In the genomic region with DNA sequence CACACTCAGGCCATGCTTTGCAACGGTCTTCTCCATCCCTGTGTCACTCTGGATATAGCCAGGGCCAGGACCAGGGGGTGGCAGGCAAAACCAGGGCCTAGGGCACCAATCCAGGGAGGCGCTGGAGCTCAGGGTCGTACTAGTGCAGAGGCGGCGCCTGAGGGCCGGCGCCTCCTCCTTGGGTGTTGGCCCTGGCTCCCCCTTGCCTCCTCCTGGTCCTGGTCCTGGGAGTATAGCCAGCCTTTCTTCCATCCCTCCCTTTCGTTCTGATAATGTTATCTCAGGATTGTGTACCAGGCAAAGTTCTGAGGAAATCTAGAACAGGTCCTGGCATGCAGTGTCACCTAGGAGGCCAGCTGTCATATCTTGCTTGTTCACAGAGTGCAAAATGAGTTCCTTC, we compare ENCODE assay signal across 19 cellular contexts.
DNase-seq lines count a peak whose midpoint lies in the region; ATAC-seq, FAIRE-seq and TF ChIP-seq lines count a peak whose summit lies in the region.
"Had no signal": no experiment of that assay in that cellular context is flagged by ENCODE, and none has a peak within 500 bp of the region (broad histone marks: within the 10 kb centered on the region; RNA-seq: fewer than 3 reads in every experiment).

No MANE protein-coding gene starts in this region.

- H3K4me1 ChIP-seq in right atrium auricular region = no peaks in the 10 kb centered on the region
- no peaks in the 10 kb centered on the region for H3K4me1 ChIP-seq in pancreas
- no peaks in the 10 kb centered on the region for H3K4me1 ChIP-seq in upper lobe of right lung

- H3K27me3 ChIP-seq in right atrium auricular region = no peaks in the 10 kb centered on the region
- no peaks in the 10 kb centered on the region for H3K27me3 ChIP-seq in pancreas
- no peaks in the 10 kb centered on the region for H3K27me3 ChIP-seq in upper lobe of right lung
- H3K27me3 ChIP-seq: BLaER1 treated with 17β-estradiol and CSF1 and Interleukin-3, amounts not matched to agents 10 nM and 100 nM had no signal

- no peaks in the 10 kb centered on the region for H3K9me3 ChIP-seq in right atrium auricular region
- H3K9me3 ChIP-seq in pancreas = no peaks in the 10 kb centered on the region
- H3K9me3 ChIP-seq in upper lobe of right lung = no peaks in the 10 kb centered on the region
- H3K9me3 ChIP-seq: BLaER1 treated with 17β-estradiol and CSF1 and Interleukin-3, amounts not matched to agents 10 nM and 100 nM had no signal

- H3K4me3 ChIP-seq in right atrium auricular region (no peak overlapping the region), pancreas (no peak overlapping the region), upper lobe of right lung (no peak overlapping the region)
- H3K4me3 ChIP-seq: BLaER1 treated with 17β-estradiol and CSF1 and Interleukin-3, amounts not matched to agents 10 nM and 100 nM had no signal

- ATAC-seq in left lobe of liver (peak; percentile 15), pancreas (peak; percentile 60 to 92 (median 76)), upper lobe of right lung (peak; percentile 18), GM18502 (IDR thresholded peaks at IDR 0.05; ENCODE audit: poor library complexity, unreplicated experiment) (no peak)

- H3K27ac ChIP-seq in right atrium auricular region (no peak overlapping the region), pancreas (no peak overlapping the region), upper lobe of right lung (no peak overlapping the region)
- H3K27ac ChIP-seq: BLaER1 treated with 17β-estradiol and CSF1 and Interleukin-3, amounts not matched to agents 10 nM and 100 nM had no signal

- FAIRE-seq in pancreas (lab: Jason Lieb, UNC) = no peak
- FAIRE-seq: G401.6, GM12891, GM19239 had no signal

- TF ChIP-seq CTCF in right atrium auricular region (IDR thresholded peaks at IDR 0.05) = no peak
- no peak for TF ChIP-seq CTCF in pancreas (IDR thresholded peaks at IDR 0.05)
- TF ChIP-seq CTCF in upper lobe of right lung (IDR thresholded peaks at IDR 0.05) = no peak

- WGBS in pancreas, 2 donors = 42 to 51% methylated on average over 8 of the region's 8 CpGs

- DNase-seq in cardiac septum (ENCODE audit: low spot score) (peak; percentile 57), right atrium auricular region (ENCODE audit: low spot score) (no peak), left lobe of liver (ENCODE audit: low spot score) (no peak), pancreas (peak in 1 of 6 donors; percentile 24), upper lobe of right lung (no peak), LoVo (ENCODE audit: low spot score) (no peak), NAMALWA (ENCODE audit: low spot score) (no peak)
- DNase-seq: 8988T; AML-193; CD4-positive, CD25-positive, alpha-beta regulatory T cell; DMS79 treated with DMSO at 0.1 percent for 48 hours; EL; GOT3; H9 had no signal

- intact Hi-C loops in cardiac septum (cut with DNase I) = no loop called here
- intact Hi-C loops in pancreas (cut with DNase I) = no loop called here
- intact Hi-C loops in upper lobe of right lung (cut with DNase I) = no loop called here

- H3K36me3 ChIP-seq in right atrium auricular region (no peaks in the 10 kb centered on the region), pancreas (no peaks in the 10 kb centered on the region), upper lobe of right lung (no peaks in the 10 kb centered on the region)
- H3K36me3 ChIP-seq: BLaER1 treated with 17β-estradiol and CSF1 and Interleukin-3, amounts not matched to agents 10 nM and 100 nM had no signal
